13 cellular contexts compared by ENCODE assay signal in the genomic region with DNA sequence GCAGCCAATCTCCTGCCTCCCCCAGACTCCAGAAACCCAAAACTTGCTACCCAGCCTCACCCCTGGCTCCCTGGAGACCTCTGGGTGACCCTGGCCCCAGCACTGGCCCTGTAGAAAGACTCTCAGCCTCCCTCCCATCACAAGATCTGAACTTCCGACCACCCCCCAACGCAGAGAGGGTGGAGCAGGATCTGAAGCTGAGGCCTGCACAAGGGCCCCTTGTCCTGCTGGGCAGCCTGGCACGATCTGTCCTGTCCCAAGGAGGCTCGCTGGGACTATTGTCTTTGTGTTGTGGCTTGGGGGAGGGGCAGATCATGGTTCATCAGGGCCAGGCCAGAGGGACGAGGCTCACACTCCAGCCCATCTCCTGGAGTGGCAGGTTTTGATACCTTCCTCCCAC. TPM values are rescaled to one million over a fixed set of nuclear protein-coding genes. Genes with fewer than 3 reads are reported as not detected.
A peak's percentile ranks its signal among the peaks of the same experiment; 100 is the strongest.
DNase-seq lines count a peak whose midpoint lies in the region; ATAC-seq, FAIRE-seq and TF ChIP-seq lines count a peak whose summit lies in the region.
"Had no signal": no experiment of that assay in that cellular context is flagged by ENCODE, and none has a peak within 500 bp of the region (broad histone marks: within the 10 kb centered on the region; RNA-seq: fewer than 3 reads in every experiment).

No MANE protein-coding gene starts in this region.

- no peaks in the 10 kb centered on the region for H3K36me3 ChIP-seq in astrocyte (ENCODE audit: insufficient read depth, low read length)
- H3K36me3 ChIP-seq in lower lobe of right lung = no peaks in the 10 kb centered on the region
- H3K36me3 ChIP-seq in gastrocnemius medialis = no peaks in the 10 kb centered on the region
- H3K36me3 ChIP-seq: cardiac muscle cell, spleen had no signal

- H3K9ac ChIP-seq in astrocyte (ENCODE audit: low read length) = no peak overlapping the region

- intact Hi-C loops in lower lobe of right lung (cut with DNase I) (no loop called here), gastrocnemius medialis (cut with DNase I; ENCODE audit: low total_unique reads) (loop anchor here (1.0 kb wide), 3 partner anchors 14 to 64 kb away; no protein-coding TSS in a partner anchor)

- H3K9me3 Mint-ChIP-seq in astrocyte (ENCODE audit: unreplicated experiment) = no peaks in the 10 kb centered on the region

- H3K79me2 ChIP-seq in astrocyte (ENCODE audit: insufficient read depth, low read length) = no peaks in the 10 kb centered on the region

- H3K27me3 Mint-ChIP-seq in astrocyte (ENCODE audit: low read depth, unreplicated experiment) = no peaks in the 10 kb centered on the region

- H3K27me3 ChIP-seq in astrocyte (ENCODE audit: insufficient read depth, low read length) (no peaks in the 10 kb centered on the region), lower lobe of right lung (ENCODE audit: low read depth) (no peaks in the 10 kb centered on the region), gastrocnemius medialis (no peaks in the 10 kb centered on the region)
- H3K27me3 ChIP-seq: cardiac muscle cell had no signal

- H2AFZ ChIP-seq in astrocyte (ENCODE audit: low read depth, low read length) = no peak overlapping the region

- no peak for TF ChIP-seq CTCF in astrocyte (IDR thresholded peaks at IDR 0.05; ENCODE audit: insufficient read depth, low read depth, low read length)
- no peak for TF ChIP-seq CTCF in lower lobe of right lung (IDR thresholded peaks at IDR 0.05)
- no peak for TF ChIP-seq CTCF in gastrocnemius medialis (IDR thresholded peaks at IDR 0.05 in 4 of 5, conservative IDR thresholded peaks at IDR 0.05 in 1 of 5)

- ATAC-seq in lower lobe of right lung = peak in 1 of 2 donors; percentile 5
- no peak for ATAC-seq in gastrocnemius medialis

- H3K27ac Mint-ChIP-seq in astrocyte (ENCODE audit: unreplicated experiment) = peak overlapping the region; percentile 18

- peaks cover 53% of the 10 kb centered on the region for H3K4me1 Mint-ChIP-seq in astrocyte (ENCODE audit: low read depth, unreplicated experiment)

- no peak overlapping the region for H3K4me3 ChIP-seq in astrocyte (ENCODE audit: insufficient read depth, low read depth, low read length)
- H3K4me3 ChIP-seq in lower lobe of right lung = no peak overlapping the region
- H3K4me3 ChIP-seq in gastrocnemius medialis = no peak overlapping the region
- H3K4me3 ChIP-seq: cardiac muscle cell, spleen had no signal

- no peaks in the 10 kb centered on the region for H4K20me1 ChIP-seq in astrocyte (ENCODE audit: insufficient read depth, low read length)

- in situ Hi-C loops in gastrocnemius medialis (cut with MboI; ENCODE audit: low sequenced_read_pairs in 4 of 4) = loop anchor here (5.0 to 10.0 kb wide), 3 partner anchors 33 to 66 kb away; no protein-coding TSS in a partner anchor

- TF ChIP-seq POLR2A in gastrocnemius medialis (IDR thresholded peaks at IDR 0.05) = no peak

- no peak overlapping the region for H3K27ac ChIP-seq in astrocyte (ENCODE audit: low read depth, low read length)
- H3K27ac ChIP-seq in lower lobe of right lung = peak overlapping the region; percentile 75
- peak overlapping the region; percentile 27 to 58 (median 46) for H3K27ac ChIP-seq in gastrocnemius medialis
- H3K27ac ChIP-seq: cardiac muscle cell had no signal

- FAIRE-seq in astrocyte (lab: Jason Lieb, UNC) = no peak

- H3K9me3 ChIP-seq in astrocyte (ENCODE audit: insufficient read depth, low read depth, low read length) = no peaks in the 10 kb centered on the region
- H3K9me3 ChIP-seq in lower lobe of right lung = no peaks in the 10 kb centered on the region
- H3K9me3 ChIP-seq in gastrocnemius medialis = no peaks in the 10 kb centered on the region
- H3K9me3 ChIP-seq: spleen had no signal

- H3K36me3 Mint-ChIP-seq in astrocyte (ENCODE audit: low read depth, unreplicated experiment) = no peaks in the 10 kb centered on the region

- H3K4me1 ChIP-seq in astrocyte (ENCODE audit: insufficient read depth, low read length) = peaks cover 42% of the 10 kb centered on the region
- H3K4me1 ChIP-seq in lower lobe of right lung = peaks cover 38% of the 10 kb centered on the region
- H3K4me1 ChIP-seq in gastrocnemius medialis = peaks cover 21 to 25% of the 10 kb centered on the region in 2 donors

- H3K4me3 Mint-ChIP-seq in astrocyte (ENCODE audit: unreplicated experiment) = no peak overlapping the region

- DNase-seq in D341Med (ENCODE audit: low spot score) (peak; percentile 31), astrocyte (ENCODE audit: low read depth) (no peak), lower lobe of right lung (no peak), gastrocnemius medialis (no peak), NCI-H2227 treated with DMSO at 0.1 percent for 48 hours (lab: John Stamatoyannopoulos, UW) (no peak), NCI-H1694 (lab: John Stamatoyannopoulos, UW) (no peak), LoVo (ENCODE audit: low spot score) (no peak), AG20443 (ENCODE audit: low spot score) (no peak)
- DNase-seq: activated effector memory CD4-positive, alpha-beta T cell treated with Interleukin-2 at 50 U/mL for 16 hours; DMS79; NCI-H446; spleen had no signal

- no peak overlapping the region for H3K4me2 ChIP-seq in astrocyte (ENCODE audit: low read length)

RNA-seq across cellular contexts. Expression of gene PHLDA3, which starts 20.0 kb away (rescaled TPM):
- total RNA-seq in astrocyte = 150 and 152 TPM in 2 replicates
- total RNA-seq in lower lobe of right lung = 97.1 TPM
- total RNA-seq in gastrocnemius medialis = 10 to 100 TPM in 3 of 4 donors, 1 to 10 TPM in 1; 7.4 to 91.8 (median 62.7) TPM

RNA-seq across cellular contexts. Expression of gene TNNI1, which starts 27.5 kb away (rescaled TPM):
- total RNA-seq in astrocyte (3.0 and 3.2 TPM in 2 replicates), lower lobe of right lung (0.21 TPM), gastrocnemius medialis (1,000 to 10,000 TPM in 2 of 4 donors, 100 to 1,000 TPM in 2; 304 to 3,604 (median 1,823) TPM)
- total RNA-seq: spleen had no signal

RNA-seq across cellular contexts. Expression of gene LAD1, which starts 49.9 kb away (rescaled TPM):
- total RNA-seq in astrocyte = 0.29 and 1.2 TPM in 2 replicates
- 35.3 TPM for total RNA-seq in lower lobe of right lung
- total RNA-seq in gastrocnemius medialis = 1 to 10 TPM in 2 of 4 donors, under 1 TPM in 2; 0.25 to 6.2 (median 0.92) TPM

RNA-seq across cellular contexts. Expression of gene CSRP1, which starts 57.9 kb away (rescaled TPM):
- total RNA-seq in astrocyte = 289 and 317 TPM in 2 replicates
- 185 TPM for total RNA-seq in lower lobe of right lung
- 10 to 100 TPM; 22.7 to 91.1 (median 68.9) TPM for total RNA-seq in gastrocnemius medialis

Comparison
In these comparisons a context has a peak if more than half of its experiments do, and no peak if none do; other contexts are left out.
1. RNA of gene TNNI1, which starts 27.5 kb away (total RNA-seq): 304 to 3,604 TPM in gastrocnemius medialis; 3.0 to 3.2 TPM in astrocyte and 0.21 TPM in lower lobe of right lung (single experiment); every median in the first group is over 10 times any median in the second.